In the genomic region with DNA sequence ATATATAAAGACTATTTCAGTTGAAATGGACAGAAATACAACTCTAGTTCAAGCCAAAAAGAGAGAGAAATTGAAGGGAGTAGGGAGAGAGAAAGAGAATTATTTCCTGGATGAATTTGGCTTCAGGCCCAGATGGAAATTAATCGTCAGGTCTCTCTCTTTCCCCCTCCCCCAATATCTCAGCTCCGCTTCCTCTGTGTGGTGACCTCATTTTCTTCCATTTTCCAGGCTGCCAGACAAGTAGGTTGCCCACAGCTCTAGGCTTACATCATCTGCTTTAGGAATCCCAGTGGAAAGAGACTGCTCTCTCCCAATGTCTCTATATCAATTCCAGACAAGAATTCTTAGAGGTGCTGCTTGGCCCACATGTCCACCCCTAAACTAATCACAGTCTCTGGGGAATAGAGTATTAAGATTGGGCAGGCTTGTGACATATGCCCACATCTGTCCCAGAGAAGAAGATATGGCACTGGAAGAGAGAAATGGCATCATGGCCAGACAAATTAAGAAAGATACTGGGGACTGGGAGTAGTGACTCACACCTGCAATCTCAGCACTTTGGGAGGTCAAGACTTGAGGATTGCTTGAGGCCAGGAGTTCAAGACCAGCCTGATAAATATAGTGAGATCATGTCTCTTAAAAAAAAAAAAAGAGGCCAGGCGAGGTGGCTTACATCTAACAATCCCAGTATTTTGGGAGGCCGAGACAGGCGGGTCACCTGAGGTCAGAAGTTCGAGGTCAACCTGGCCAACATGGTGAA, we compare ENCODE assay signal across 9 cellular contexts. TPM values are rescaled to one million over a fixed set of nuclear protein-coding genes. Genes with fewer than 3 reads are reported as not detected.
DNase-seq lines count a peak whose midpoint lies in the region; ATAC-seq and TF ChIP-seq lines count a peak whose summit lies in the region.
"Had no signal": no experiment of that assay in that cellular context is flagged by ENCODE, and none has a peak within 500 bp of the region (broad histone marks: within the 10 kb centered on the region; RNA-seq: fewer than 3 reads in every experiment).

No MANE protein-coding gene starts in this region.

- H3K36me3 Mint-ChIP-seq in glutamatergic neuron (ENCODE audit: unreplicated experiment): peaks cover 4% of the 10 kb centered on the region
- H3K36me3 Mint-ChIP-seq in activated CD4-positive, alpha-beta memory T cell treated with anti-CD3 and anti-CD28 coated beads for 36 hours: no peaks in the 10 kb centered on the region

- peak overlapping the region; percentile 95 for H3K27ac Mint-ChIP-seq in glutamatergic neuron (ENCODE audit: unreplicated experiment)
- no peak overlapping the region for H3K27ac Mint-ChIP-seq in activated CD4-positive, alpha-beta memory T cell treated with anti-CD3 and anti-CD28 coated beads for 36 hours

- CTCF ChIA-PET in activated CD4-positive, alpha-beta memory T cell treated with anti-CD3 and anti-CD28 coated beads for 36 hours (lab: Charles Lee): no interaction called here

- H3K27me3 Mint-ChIP-seq in glutamatergic neuron (ENCODE audit: unreplicated experiment): peaks cover 8% of the 10 kb centered on the region
- peaks cover 2% of the 10 kb centered on the region for H3K27me3 Mint-ChIP-seq in activated CD4-positive, alpha-beta memory T cell treated with anti-CD3 and anti-CD28 coated beads for 36 hours

- POLR2A ChIA-PET in activated CD4-positive, alpha-beta memory T cell treated with anti-CD3 and anti-CD28 coated beads for 36 hours (lab: Charles Lee): no interaction called here

- H3K4me1 Mint-ChIP-seq in glutamatergic neuron (ENCODE audit: low read depth, unreplicated experiment): peaks cover 16% of the 10 kb centered on the region
- H3K4me1 Mint-ChIP-seq in activated CD4-positive, alpha-beta memory T cell treated with anti-CD3 and anti-CD28 coated beads for 36 hours (ENCODE audit: low read depth): no peaks in the 10 kb centered on the region

- DNase-seq in AG20443 (ENCODE audit: low spot score) (peak; percentile 21), NCI-H1048 (lab: John Stamatoyannopoulos, UW) (peak; percentile 47), SHP77 treated with DMSO at 0.1 percent for 48 hours (lab: John Stamatoyannopoulos, UW) (peak; percentile 66), glutamatergic neuron (peak; percentile 31)
- DNase-seq in activated CD4-positive, alpha-beta memory T cell treated with anti-CD3 and anti-CD28 coated beads for 36 hours: no peak
- DNase-seq in activated CD8-positive, alpha-beta memory T cell treated with anti-CD3 and anti-CD28 coated beads, Interleukin-2, amount 50 U/mL, for 48 hours: no peak
- DNase-seq: trophoblast cell had no signal

- intact Hi-C loops in activated CD4-positive, alpha-beta memory T cell treated with anti-CD3 and anti-CD28 coated beads for 36 hours (cut with micrococcal nuclease): no loop called here

- H3K4me3 Mint-ChIP-seq in glutamatergic neuron (ENCODE audit: unreplicated experiment): peak overlapping the region; percentile 64
- H3K4me3 Mint-ChIP-seq in activated CD4-positive, alpha-beta memory T cell treated with anti-CD3 and anti-CD28 coated beads for 36 hours: no peak overlapping the region

- peaks cover 16% of the 10 kb centered on the region for H3K9me3 Mint-ChIP-seq in glutamatergic neuron (ENCODE audit: unreplicated experiment)
- H3K9me3 Mint-ChIP-seq in activated CD4-positive, alpha-beta memory T cell treated with anti-CD3 and anti-CD28 coated beads for 36 hours: no peaks in the 10 kb centered on the region

- ATAC-seq in GM21529 (IDR thresholded peaks at IDR 0.05; ENCODE audit: unreplicated experiment) (no peak), HG02642 (IDR thresholded peaks at IDR 0.05; ENCODE audit: poor library complexity, unreplicated experiment) (no peak)

- TF ChIP-seq CTCF in glutamatergic neuron (IDR thresholded peaks at IDR 0.05; ENCODE audit: partially characterized antibody, unreplicated experiment): no peak

RNA-seq across cellular contexts. Expression of a gene that starts 37.2 kb away (rescaled TPM):
- total RNA-seq in glutamatergic neuron (ENCODE audit: unreplicated experiment): 27.7 TPM
- 10 to 100 TPM; 37.0 to 37.2 TPM for total RNA-seq in activated CD4-positive, alpha-beta memory T cell treated with anti-CD3 and anti-CD28 coated beads for 36 hours

Comparison
In these comparisons a context has a peak if more than half of its experiments do, and no peak if none do; other contexts are left out.
1. DNase-seq: peak in AG20443 (single experiment), NCI-H1048 (single experiment), SHP77 treated with DMSO at 0.1 percent for 48 hours (single experiment) and glutamatergic neuron (single experiment); none in activated CD4-positive, alpha-beta memory T cell treated with anti-CD3 and anti-CD28 coated beads for 36 hours (single experiment) and activated CD8-positive, alpha-beta memory T cell treated with anti-CD3 and anti-CD28 coated beads, Interleukin-2, amount 50 U/mL, for 48 hours (single experiment).